Comparison of ENCODE assay signal across 1 cellular context in genomic region chr12:57864382-57864781, GRCh38.
TF ChIP-seq lines count a peak whose summit lies in the region.

No MANE protein-coding gene starts in this region.

TF ChIP-seq in GM12878, 131 proteins besides CTCF, POLR2A, EP300 and RAD21:
- TF ChIP-seq ZSCAN29 (IDR thresholded peaks at IDR 0.05) (no peak), ESRRA (IDR thresholded peaks at IDR 0.05; ENCODE audit: low read length) (no peak), MEF2B (IDR thresholded peaks at IDR 0.05; ENCODE audit: partially characterized antibody, poor library complexity, severe bottlenecking) (no peak), ATF7 (IDR thresholded peaks at IDR 0.05; ENCODE audit: low read depth) (no peak), SP1 (IDR thresholded peaks at IDR 0.05; ENCODE audit: low read depth, low read length) (no peak), HSF1 (IDR thresholded peaks at IDR 0.05; ENCODE audit: low read depth, low read length) (no peak), CREM (IDR thresholded peaks at IDR 0.05; ENCODE audit: low read depth) (no peak), NKRF (conservative IDR thresholded peaks at IDR 0.05) (no peak)
